In genomic region chr1:41318135-41318534, GRCh38 we compare ENCODE assay signal across 16 cellular contexts. TPM values are rescaled to one million over a fixed set of nuclear protein-coding genes. Genes with fewer than 3 reads are reported as not detected.
A peak's percentile ranks its signal among the peaks of the same experiment; 100 is the strongest.
DNase-seq lines count a peak whose midpoint lies in the region; ATAC-seq, FAIRE-seq and TF ChIP-seq lines count a peak whose summit lies in the region.
"Had no signal": no experiment of that assay in that cellular context is flagged by ENCODE, and none has a peak within 500 bp of the region (broad histone marks: within the 10 kb centered on the region; RNA-seq: fewer than 3 reads in every experiment).

No MANE protein-coding gene starts in this region.

- no peak overlapping the region for H4K8ac ChIP-seq in trophoblast cell (ENCODE audit: low read depth, low read length)

- CTCF ChIA-PET in activated CD4-positive, alpha-beta memory T cell treated with anti-CD3 and anti-CD28 coated beads for 36 hours (lab: Charles Lee): no interaction called here
- CTCF ChIA-PET in naive thymus-derived CD4-positive, alpha-beta T cell (lab: Charles Lee): no interaction called here

- no peak overlapping the region for H3K18ac ChIP-seq in trophoblast cell (ENCODE audit: low read length)

- POLR2A ChIA-PET in activated CD4-positive, alpha-beta memory T cell treated with anti-CD3 and anti-CD28 coated beads for 36 hours (lab: Charles Lee): no interaction called here
- POLR2A ChIA-PET in naive thymus-derived CD4-positive, alpha-beta T cell (lab: Charles Lee): no interaction called here

- peak overlapping the region; percentile 28 for H2BK5ac ChIP-seq in trophoblast cell (ENCODE audit: low read depth, low read length, poor library complexity)

- no peaks in the 10 kb centered on the region for H3K27me3 ChIP-seq in trophoblast cell (ENCODE audit: insufficient read depth, low read length)
- H3K27me3 ChIP-seq in naive thymus-derived CD4-positive, alpha-beta T cell (ENCODE audit: control insufficient read depth in 2 of 2, insufficient read depth in 2 of 2, low read length in 2 of 2): no peaks in the 10 kb centered on the region

- H3K27ac ChIP-seq in trophoblast cell (ENCODE audit: low read depth, low read length): peak overlapping the region; percentile 29
- no peak overlapping the region for H3K27ac ChIP-seq in naive thymus-derived CD4-positive, alpha-beta T cell (ENCODE audit: low read depth, low read length)
- H3K27ac ChIP-seq in kidney (ENCODE audit: low read depth in 2 of 2, low read length in 2 of 2): no peak overlapping the region
- H3K27ac ChIP-seq: 22Rv1, GM23248 had no signal

- H3K27me3 Mint-ChIP-seq in activated CD4-positive, alpha-beta memory T cell treated with anti-CD3 and anti-CD28 coated beads for 36 hours: peaks cover 2% of the 10 kb centered on the region
- peaks cover 0 to 9% (median 2%) of the 10 kb centered on the region in 5 donors for H3K27me3 Mint-ChIP-seq in naive thymus-derived CD4-positive, alpha-beta T cell
- H3K27me3 Mint-ChIP-seq: CD4-positive, alpha-beta T cell had no signal

- H2BK12ac ChIP-seq in trophoblast cell (ENCODE audit: low read length): no peak overlapping the region

- H3K79me2 ChIP-seq in trophoblast cell (ENCODE audit: control insufficient read depth, insufficient read depth, low read length, poor library complexity): no peaks in the 10 kb centered on the region

- H3K9ac ChIP-seq in trophoblast cell (ENCODE audit: low read length) (no peak overlapping the region), kidney (ENCODE audit: low read length in 2 of 2) (no peak overlapping the region)
- H3K9ac ChIP-seq: GM23248 had no signal

- peaks cover 6% of the 10 kb centered on the region for H3K79me1 ChIP-seq in trophoblast cell (ENCODE audit: low read length)

- H3K9me3 ChIP-seq in trophoblast cell (ENCODE audit: insufficient read depth, low read depth, low read length) (peaks cover 2% of the 10 kb centered on the region), kidney (ENCODE audit: control insufficient read depth in 1 of 2, low read length in 2 of 2) (no peaks in the 10 kb centered on the region)
- no peaks in the 10 kb centered on the region for H3K9me3 ChIP-seq in naive thymus-derived CD4-positive, alpha-beta T cell (ENCODE audit: control insufficient read depth in 2 of 3, low read length in 3 of 3)

- H2BK120ac ChIP-seq in trophoblast cell (ENCODE audit: insufficient read depth, low read length, poor library complexity): no peak overlapping the region

- no peaks in the 10 kb centered on the region for H3K36me3 Mint-ChIP-seq in activated CD4-positive, alpha-beta memory T cell treated with anti-CD3 and anti-CD28 coated beads for 36 hours
- H3K36me3 Mint-ChIP-seq in naive thymus-derived CD4-positive, alpha-beta T cell: no peaks in the 10 kb centered on the region

- no peaks in the 10 kb centered on the region for H3K9me3 Mint-ChIP-seq in activated CD4-positive, alpha-beta memory T cell treated with anti-CD3 and anti-CD28 coated beads for 36 hours
- H3K9me3 Mint-ChIP-seq in naive thymus-derived CD4-positive, alpha-beta T cell: no peaks in the 10 kb centered on the region
- H3K9me3 Mint-ChIP-seq: CD4-positive, alpha-beta T cell had no signal

- no peaks in the 10 kb centered on the region for H3K4me1 Mint-ChIP-seq in activated CD4-positive, alpha-beta memory T cell treated with anti-CD3 and anti-CD28 coated beads for 36 hours (ENCODE audit: low read depth)
- no peaks in the 10 kb centered on the region for H3K4me1 Mint-ChIP-seq in naive thymus-derived CD4-positive, alpha-beta T cell

- TF ChIP-seq CTCF in kidney (IDR thresholded peaks at IDR 0.05; ENCODE audit: borderline replicate concordance, extremely low read depth, insufficient read depth): no peak

- no peak overlapping the region for H3K4me2 ChIP-seq in trophoblast cell (ENCODE audit: low read length)

- intact Hi-C loops in activated CD4-positive, alpha-beta memory T cell treated with anti-CD3 and anti-CD28 coated beads for 36 hours (cut with micrococcal nuclease): no loop called here
- intact Hi-C loops in naive thymus-derived CD4-positive, alpha-beta T cell (cut with micrococcal nuclease): no loop called here
- intact Hi-C loops in kidney (cut with DNase I): no loop called here

- peak overlapping the region; percentile 40 for H4K91ac ChIP-seq in trophoblast cell (ENCODE audit: low read depth, low read length)

- FAIRE-seq in urothelium cell line (lab: Jason Lieb, UNC): no peak
- no peak for FAIRE-seq in kidney (lab: Jason Lieb, UNC)
- FAIRE-seq: H54 had no signal

- H4K12ac ChIP-seq in trophoblast cell (ENCODE audit: low read depth, low read length): no peak overlapping the region

- H3K4me3 ChIP-seq in trophoblast cell (ENCODE audit: low read depth, low read length) (no peak overlapping the region), kidney (ENCODE audit: low read length in 2 of 2) (no peak overlapping the region)
- H3K4me3 ChIP-seq in naive thymus-derived CD4-positive, alpha-beta T cell (ENCODE audit: low read length): no peak overlapping the region
- H3K4me3 ChIP-seq: GM23248 had no signal

- WGBS in trophoblast cell (ENCODE audit: extremely low coverage, insufficient coverage, insufficient read length): no CpG with 5 or more reads among the region's 1 CpG

- H3K36me3 ChIP-seq in trophoblast cell (ENCODE audit: control insufficient read depth in 1 of 2, insufficient read depth in 2 of 2, low read length in 2 of 2) (no peaks in the 10 kb centered on the region), kidney (ENCODE audit: control insufficient read depth in 1 of 2, insufficient read depth in 2 of 2, low read length in 2 of 2) (no peaks in the 10 kb centered on the region)
- no peaks in the 10 kb centered on the region for H3K36me3 ChIP-seq in naive thymus-derived CD4-positive, alpha-beta T cell (ENCODE audit: control insufficient read depth in 2 of 3, insufficient read depth in 3 of 3, low read length in 3 of 3)

- no peak overlapping the region for H2AK5ac ChIP-seq in trophoblast cell (ENCODE audit: low read length)

- H3K14ac ChIP-seq in trophoblast cell (ENCODE audit: low read length): no peak overlapping the region

- peaks cover 9 to 16% of the 10 kb centered on the region in 2 experiments for H3K4me1 ChIP-seq in trophoblast cell (ENCODE audit: control insufficient read depth in 1 of 2, insufficient read depth in 2 of 2, low read length in 2 of 2)
- H3K4me1 ChIP-seq in naive thymus-derived CD4-positive, alpha-beta T cell (ENCODE audit: control insufficient read depth in 2 of 2, insufficient read depth in 2 of 2, low read length in 2 of 2): no peaks in the 10 kb centered on the region
- H3K4me1 ChIP-seq in kidney (ENCODE audit: control insufficient read depth in 1 of 2, insufficient read depth in 1 of 2, low read depth in 1 of 2, low read length in 2 of 2): no peaks in the 10 kb centered on the region

- H3K27ac Mint-ChIP-seq in activated CD4-positive, alpha-beta memory T cell treated with anti-CD3 and anti-CD28 coated beads for 36 hours: no peak overlapping the region
- no peak overlapping the region for H3K27ac Mint-ChIP-seq in naive thymus-derived CD4-positive, alpha-beta T cell
- H3K27ac Mint-ChIP-seq: CD4-positive, alpha-beta T cell had no signal

- no peak overlapping the region for H3K23ac ChIP-seq in trophoblast cell (ENCODE audit: low read length)

- no peak overlapping the region for H3K4me3 Mint-ChIP-seq in activated CD4-positive, alpha-beta memory T cell treated with anti-CD3 and anti-CD28 coated beads for 36 hours
- H3K4me3 Mint-ChIP-seq in naive thymus-derived CD4-positive, alpha-beta T cell: no peak overlapping the region
- H3K4me3 Mint-ChIP-seq: CD4-positive, alpha-beta T cell had no signal

- DNase-seq in activated CD8-positive, alpha-beta memory T cell treated with anti-CD3 and anti-CD28 coated beads for 24 hours: peak; percentile 28
- DNase-seq in activated CD8-positive, alpha-beta memory T cell treated with anti-CD3 and anti-CD28 coated beads, Interleukin-2, amount 50 U/mL, for 4 hours: no peak
- peak; percentile 32 for DNase-seq in activated CD8-positive, alpha-beta memory T cell treated with anti-CD3 and anti-CD28 coated beads, Interleukin-2, amount 50 U/mL, for 48 hours
- DNase-seq in trophoblast cell (peak; percentile 14 to 37), urothelium cell line (ENCODE audit: low spot score) (peak; percentile 6), kidney (no peak)
- no peak for DNase-seq in activated CD4-positive, alpha-beta memory T cell treated with anti-CD3 and anti-CD28 coated beads for 36 hours
- no peak for DNase-seq in naive thymus-derived CD4-positive, alpha-beta T cell
- DNase-seq: AML-193; C1 segment of cervical spinal cord; Calu3; CD4-positive, alpha-beta T cell; DMS 273 treated with DMSO at 0.1 percent for 48 hours had no signal

- no peak for ATAC-seq in naive thymus-derived CD4-positive, alpha-beta T cell

- no peak overlapping the region for H3K4ac ChIP-seq in trophoblast cell (ENCODE audit: low read depth, low read length)

- H2AFZ ChIP-seq in trophoblast cell (ENCODE audit: insufficient read depth, low read length, poor library complexity): no peak overlapping the region
- H2AFZ ChIP-seq: GM23248 had no signal

RNA-seq across cellular contexts. Expression of gene FOXO6, which starts 43.1 kb away (rescaled TPM):
- polyA plus RNA-seq in trophoblast cell (2013): 119 and 130 TPM in 2 replicates
- total RNA-seq in activated CD4-positive, alpha-beta memory T cell treated with anti-CD3 and anti-CD28 coated beads for 36 hours: under 1 TPM; 0.19 TPM
- total RNA-seq in naive thymus-derived CD4-positive, alpha-beta T cell: 1 to 10 TPM in 1 of 5 experiments, under 1 TPM in 1, not detected in 3; 0.66 to 1.3 TPM
- not detected for polyA plus RNA-seq in naive thymus-derived CD4-positive, alpha-beta T cell
- 1.0 TPM for total RNA-seq in kidney
- polyA plus RNA-seq in kidney (ENCODE audit: insufficient read depth, low read depth, low replicate concordance): 0.47 TPM
- total RNA-seq: GM23248 had no signal
- polyA plus RNA-seq: GM23248 had no signal

Comparison
In these comparisons a context has a peak if more than half of its experiments do, and no peak if none do; other contexts are left out.
1. DNase-seq: peak in activated CD8-positive, alpha-beta memory T cell treated with anti-CD3 and anti-CD28 coated beads for 24 hours (single experiment), activated CD8-positive, alpha-beta memory T cell treated with anti-CD3 and anti-CD28 coated beads, Interleukin-2, amount 50 U/mL, for 48 hours (single experiment), trophoblast cell (2 of 2) and urothelium cell line (single experiment); none in activated CD8-positive, alpha-beta memory T cell treated with anti-CD3 and anti-CD28 coated beads, Interleukin-2, amount 50 U/mL, for 4 hours (single experiment), activated CD4-positive, alpha-beta memory T cell treated with anti-CD3 and anti-CD28 coated beads for 36 hours (single experiment), naive thymus-derived CD4-positive, alpha-beta T cell (0 of 9) and kidney (single experiment).